Comparison of ENCODE assay signal across 21 cellular contexts in the genomic region with DNA sequence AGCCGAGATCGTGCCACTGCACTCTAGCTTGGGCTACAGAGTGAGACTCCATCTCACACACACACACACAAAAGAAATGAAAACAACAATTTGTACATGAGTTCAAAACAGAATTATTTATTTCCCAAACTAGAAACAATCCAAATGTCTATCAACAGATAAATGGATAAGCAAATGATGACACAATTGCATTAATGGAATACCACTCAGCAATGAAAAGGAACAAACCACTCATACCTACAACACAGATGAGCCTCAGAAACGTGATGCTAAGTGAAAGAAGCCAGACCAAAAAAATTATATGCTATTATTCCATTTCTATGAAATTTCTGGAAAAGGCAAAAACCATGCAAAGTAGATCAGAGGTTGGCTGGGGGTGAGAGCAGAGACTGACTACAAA. TPM values are rescaled to one million over a fixed set of nuclear protein-coding genes. Genes with fewer than 3 reads are reported as not detected.
DNase-seq lines count a peak whose midpoint lies in the region; ATAC-seq and TF ChIP-seq lines count a peak whose summit lies in the region.
"Had no signal": no experiment of that assay in that cellular context is flagged by ENCODE, and none has a peak within 500 bp of the region (broad histone marks: within the 10 kb centered on the region; RNA-seq: fewer than 3 reads in every experiment).

No MANE protein-coding gene starts in this region.

- H3K27me3 ChIP-seq in CD4-positive, alpha-beta memory T cell (ENCODE audit: insufficient read depth, low read length) = no peaks in the 10 kb centered on the region
- H3K27me3 ChIP-seq: BLaER1 had no signal

- no peak overlapping the region for H3K27ac Mint-ChIP-seq in activated CD4-positive, alpha-beta memory T cell treated with anti-CD3 and anti-CD28 coated beads, Interleukin-2, amount 10 ng/mL, durations not matched to agents 7 days and 5 days
- no peak overlapping the region for H3K27ac Mint-ChIP-seq in activated CD4-positive, alpha-beta memory T cell treated with anti-CD3 and anti-CD28 coated beads for 36 hours
- H3K27ac Mint-ChIP-seq in CD4-positive, alpha-beta memory T cell = no peak overlapping the region
- H3K27ac Mint-ChIP-seq in activated T-helper 17 cell treated with anti-CD3 and anti-CD28 coated beads, Interleukin-2, amount 50 U/mL, for 72 hours = no peak overlapping the region
- no peak overlapping the region for H3K27ac Mint-ChIP-seq in natural killer cell
- H3K27ac Mint-ChIP-seq: activated T-helper 2 cell treated with anti-CD3 and anti-CD28 coated beads, Interferon-gamma antibody, Interleukin-2, Interleukin-4, amounts not matched to agents 10 μg/mL and 5 μg/mL and 100 μg/mL, durations not matched to agents 14 hours and 24 hours and 36 hours; endodermal cell had no signal

- peak overlapping the region; percentile 47 for H3K4me3 Mint-ChIP-seq in activated CD4-positive, alpha-beta memory T cell treated with anti-CD3 and anti-CD28 coated beads, Interleukin-2, amount 10 ng/mL, durations not matched to agents 7 days and 5 days
- no peak overlapping the region for H3K4me3 Mint-ChIP-seq in activated CD4-positive, alpha-beta memory T cell treated with anti-CD3 and anti-CD28 coated beads for 36 hours
- peak overlapping the region in 7 of 8 donors; percentile 9 to 66 (median 46) for H3K4me3 Mint-ChIP-seq in CD4-positive, alpha-beta memory T cell
- peak overlapping the region; percentile 7 for H3K4me3 Mint-ChIP-seq in activated T-helper 17 cell treated with anti-CD3 and anti-CD28 coated beads, Interleukin-2, amount 50 U/mL, for 72 hours
- H3K4me3 Mint-ChIP-seq in natural killer cell = peak overlapping the region; percentile 9

- no peaks in the 10 kb centered on the region for H3K9me3 ChIP-seq in CD4-positive, alpha-beta memory T cell (ENCODE audit: control insufficient read depth in 1 of 2, low read length in 2 of 2)
- H3K9me3 ChIP-seq: prostate gland had no signal

- H3K4me3 ChIP-seq in CD4-positive, alpha-beta memory T cell (ENCODE audit: low read length in 2 of 2) = no peak overlapping the region
- H3K4me3 ChIP-seq: BLaER1, coronary artery, prostate gland had no signal

- no peak for ATAC-seq in activated T-helper 17 cell treated with anti-CD3 and anti-CD28 coated beads, Interleukin-2, amount 50 U/mL, for 72 hours (replicated peaks)
- no peak for ATAC-seq in natural killer cell
- no peak for ATAC-seq in HG03097 (IDR thresholded peaks at IDR 0.05; ENCODE audit: low FRiP score, unreplicated experiment)
- ATAC-seq in GM18909 (IDR thresholded peaks at IDR 0.05; ENCODE audit: poor library complexity, unreplicated experiment) = no peak

- H3K27ac ChIP-seq in CD4-positive, alpha-beta memory T cell (ENCODE audit: low read depth, low read length) = no peak overlapping the region
- H3K27ac ChIP-seq: BLaER1, coronary artery, prostate gland had no signal

- peaks cover 31% of the 10 kb centered on the region for H3K4me1 Mint-ChIP-seq in activated CD4-positive, alpha-beta memory T cell treated with anti-CD3 and anti-CD28 coated beads, Interleukin-2, amount 10 ng/mL, durations not matched to agents 7 days and 5 days
- peaks cover 15% of the 10 kb centered on the region for H3K4me1 Mint-ChIP-seq in activated CD4-positive, alpha-beta memory T cell treated with anti-CD3 and anti-CD28 coated beads for 36 hours (ENCODE audit: low read depth)
- H3K4me1 Mint-ChIP-seq in CD4-positive, alpha-beta memory T cell = peaks cover 8 to 24% (median 18%) of the 10 kb centered on the region in 4 donors
- peaks cover 10% of the 10 kb centered on the region for H3K4me1 Mint-ChIP-seq in activated T-helper 17 cell treated with anti-CD3 and anti-CD28 coated beads, Interleukin-2, amount 50 U/mL, for 72 hours
- H3K4me1 Mint-ChIP-seq in natural killer cell = peaks cover 15 to 19% of the 10 kb centered on the region in 2 donors

- TF ChIP-seq CTCF in natural killer cell (IDR thresholded peaks at IDR 0.05) = no peak

- no peak for DNase-seq in activated CD4-positive, alpha-beta memory T cell treated with anti-CD3 and anti-CD28 coated beads, Interleukin-2, amount 10 ng/mL, durations not matched to agents 7 days and 5 days
- DNase-seq in activated CD4-positive, alpha-beta memory T cell treated with anti-CD3 and anti-CD28 coated beads for 36 hours = no peak
- DNase-seq in CD4-positive, alpha-beta memory T cell = no peak
- DNase-seq in natural killer cell (no peak), SKM-1 (lab: John Stamatoyannopoulos, UW; ENCODE audit: unreplicated experiment) (no peak)
- DNase-seq: activated CD4-positive, CD25-positive, alpha-beta regulatory T cell; DMS 273 treated with DMSO at 0.1 percent for 48 hours; endodermal cell; mammary epithelial cell; NCI-H2107; NCI-H524 treated with DMSO at 0.1 percent for 48 hours; substantia nigra had no signal

- intact Hi-C loops in activated CD4-positive, alpha-beta memory T cell treated with anti-CD3 and anti-CD28 coated beads for 36 hours (cut with micrococcal nuclease) = no loop called here
- intact Hi-C loops in CD4-positive, alpha-beta memory T cell (cut with micrococcal nuclease) = no loop called here
- intact Hi-C loops in natural killer cell (cut with micrococcal nuclease) = no loop called here

- H3K36me3 Mint-ChIP-seq in activated CD4-positive, alpha-beta memory T cell treated with anti-CD3 and anti-CD28 coated beads, Interleukin-2, amount 10 ng/mL, durations not matched to agents 7 days and 5 days (ENCODE audit: low read depth) = peaks cover 10% of the 10 kb centered on the region
- H3K36me3 Mint-ChIP-seq in activated CD4-positive, alpha-beta memory T cell treated with anti-CD3 and anti-CD28 coated beads for 36 hours = peaks cover 4% of the 10 kb centered on the region
- H3K36me3 Mint-ChIP-seq in CD4-positive, alpha-beta memory T cell = peaks cover 0 to 9% of the 10 kb centered on the region in 2 donors
- peaks cover 19% of the 10 kb centered on the region for H3K36me3 Mint-ChIP-seq in activated T-helper 17 cell treated with anti-CD3 and anti-CD28 coated beads, Interleukin-2, amount 50 U/mL, for 72 hours (ENCODE audit: low read depth)
- no peaks in the 10 kb centered on the region for H3K36me3 Mint-ChIP-seq in natural killer cell

- POLR2A ChIA-PET in activated CD4-positive, alpha-beta memory T cell treated with anti-CD3 and anti-CD28 coated beads, Interleukin-2, amount 10 ng/mL, durations not matched to agents 7 days and 5 days (lab: Charles Lee) = no interaction called here
- POLR2A ChIA-PET in activated CD4-positive, alpha-beta memory T cell treated with anti-CD3 and anti-CD28 coated beads for 36 hours (lab: Charles Lee) = no interaction called here
- POLR2A ChIA-PET in CD4-positive, alpha-beta memory T cell (lab: Charles Lee; ENCODE audit: partially characterized antibody) = no interaction called here

- CTCF ChIA-PET in activated CD4-positive, alpha-beta memory T cell treated with anti-CD3 and anti-CD28 coated beads, Interleukin-2, amount 10 ng/mL, durations not matched to agents 7 days and 5 days (lab: Charles Lee) = no interaction called here
- CTCF ChIA-PET in activated CD4-positive, alpha-beta memory T cell treated with anti-CD3 and anti-CD28 coated beads for 36 hours (lab: Charles Lee) = no interaction called here
- CTCF ChIA-PET in CD4-positive, alpha-beta memory T cell (lab: Charles Lee; ENCODE audit: partially characterized antibody) = no interaction called here

- H3K9me3 Mint-ChIP-seq in activated CD4-positive, alpha-beta memory T cell treated with anti-CD3 and anti-CD28 coated beads, Interleukin-2, amount 10 ng/mL, durations not matched to agents 7 days and 5 days = peaks cover 5% of the 10 kb centered on the region
- peaks cover 2% of the 10 kb centered on the region for H3K9me3 Mint-ChIP-seq in activated CD4-positive, alpha-beta memory T cell treated with anti-CD3 and anti-CD28 coated beads for 36 hours
- H3K9me3 Mint-ChIP-seq in CD4-positive, alpha-beta memory T cell = peaks cover 0 to 2% (median 0%) of the 10 kb centered on the region in 8 donors
- no peaks in the 10 kb centered on the region for H3K9me3 Mint-ChIP-seq in activated T-helper 17 cell treated with anti-CD3 and anti-CD28 coated beads, Interleukin-2, amount 50 U/mL, for 72 hours
- H3K9me3 Mint-ChIP-seq in natural killer cell = no peaks in the 10 kb centered on the region

- no peaks in the 10 kb centered on the region for H3K36me3 ChIP-seq in CD4-positive, alpha-beta memory T cell (ENCODE audit: insufficient read depth, low read length)
- H3K36me3 ChIP-seq: prostate gland had no signal

- H3K27me3 Mint-ChIP-seq in activated CD4-positive, alpha-beta memory T cell treated with anti-CD3 and anti-CD28 coated beads, Interleukin-2, amount 10 ng/mL, durations not matched to agents 7 days and 5 days = no peaks in the 10 kb centered on the region
- H3K27me3 Mint-ChIP-seq in activated CD4-positive, alpha-beta memory T cell treated with anti-CD3 and anti-CD28 coated beads for 36 hours = no peaks in the 10 kb centered on the region
- H3K27me3 Mint-ChIP-seq in CD4-positive, alpha-beta memory T cell = no peaks in the 10 kb centered on the region
- H3K27me3 Mint-ChIP-seq in activated T-helper 17 cell treated with anti-CD3 and anti-CD28 coated beads, Interleukin-2, amount 50 U/mL, for 72 hours = no peaks in the 10 kb centered on the region
- no peaks in the 10 kb centered on the region for H3K27me3 Mint-ChIP-seq in natural killer cell (ENCODE audit: low read depth in 2 of 2)

- peaks cover 20% of the 10 kb centered on the region for H3K4me1 ChIP-seq in CD4-positive, alpha-beta memory T cell (ENCODE audit: insufficient read depth, low read length)

RNA-seq across cellular contexts. Expression of a gene that starts 2.0 kb away (rescaled TPM):
- 10 to 100 TPM; 80.8 to 84.3 TPM for total RNA-seq in activated CD4-positive, alpha-beta memory T cell treated with anti-CD3 and anti-CD28 coated beads, Interleukin-2, amount 10 ng/mL, durations not matched to agents 7 days and 5 days
- total RNA-seq in activated CD4-positive, alpha-beta memory T cell treated with anti-CD3 and anti-CD28 coated beads for 36 hours = 10 to 100 TPM; 94.6 to 96.7 TPM
- total RNA-seq in CD4-positive, alpha-beta memory T cell = 10 to 100 TPM; 32.8 to 37.0 TPM
- polyA plus RNA-seq in CD4-positive, alpha-beta memory T cell = 10 to 100 TPM; 36.2 to 37.3 TPM
- total RNA-seq in activated T-helper 17 cell treated with anti-CD3 and anti-CD28 coated beads, Interleukin-2, amount 50 U/mL, for 72 hours = 10 to 100 TPM; 24.8 to 86.0 TPM
- total RNA-seq in natural killer cell = 100 to 1,000 TPM in 1 of 3 donors, 10 to 100 TPM in 2; 35.8 to 113 (median 39.8) TPM

RNA-seq across cellular contexts. Expression of a gene that starts 33.4 kb away (rescaled TPM):
- 10 to 100 TPM; 13.5 to 15.2 TPM for total RNA-seq in activated CD4-positive, alpha-beta memory T cell treated with anti-CD3 and anti-CD28 coated beads, Interleukin-2, amount 10 ng/mL, durations not matched to agents 7 days and 5 days
- total RNA-seq in activated CD4-positive, alpha-beta memory T cell treated with anti-CD3 and anti-CD28 coated beads for 36 hours = 10 to 100 TPM; 20.0 to 22.7 TPM
- total RNA-seq in CD4-positive, alpha-beta memory T cell = 1 to 10 TPM; 7.2 to 7.9 TPM
- 10 to 100 TPM in 1 of 2 donors, 1 to 10 TPM in 1; 6.4 to 14.6 TPM for polyA plus RNA-seq in CD4-positive, alpha-beta memory T cell
- total RNA-seq in activated T-helper 17 cell treated with anti-CD3 and anti-CD28 coated beads, Interleukin-2, amount 50 U/mL, for 72 hours = 10 to 100 TPM in 1 of 2 donors, 1 to 10 TPM in 1; 7.2 to 13.7 TPM
- 1 to 10 TPM; 4.1 to 5.0 (median 4.5) TPM for total RNA-seq in natural killer cell

RNA-seq across cellular contexts. Expression of a gene that starts 53.0 kb away (rescaled TPM):
- under 1 TPM in 1 of 2 experiments, not detected in 1; 0.50 TPM for total RNA-seq in activated CD4-positive, alpha-beta memory T cell treated with anti-CD3 and anti-CD28 coated beads, Interleukin-2, amount 10 ng/mL, durations not matched to agents 7 days and 5 days
- total RNA-seq in activated CD4-positive, alpha-beta memory T cell treated with anti-CD3 and anti-CD28 coated beads for 36 hours = under 1 TPM in 1 of 2 experiments, not detected in 1; 0.36 TPM
- total RNA-seq in CD4-positive, alpha-beta memory T cell = not detected
- polyA plus RNA-seq in CD4-positive, alpha-beta memory T cell = not detected
- total RNA-seq in activated T-helper 17 cell treated with anti-CD3 and anti-CD28 coated beads, Interleukin-2, amount 50 U/mL, for 72 hours = under 1 TPM in 1 of 2 donors, not detected in 1; 0.24 TPM
- total RNA-seq in natural killer cell = not detected
- total RNA-seq: kidney epithelial cell, SK-MEL-5 had no signal
